1 cellular context compared by ENCODE assay signal in the genomic region with DNA sequence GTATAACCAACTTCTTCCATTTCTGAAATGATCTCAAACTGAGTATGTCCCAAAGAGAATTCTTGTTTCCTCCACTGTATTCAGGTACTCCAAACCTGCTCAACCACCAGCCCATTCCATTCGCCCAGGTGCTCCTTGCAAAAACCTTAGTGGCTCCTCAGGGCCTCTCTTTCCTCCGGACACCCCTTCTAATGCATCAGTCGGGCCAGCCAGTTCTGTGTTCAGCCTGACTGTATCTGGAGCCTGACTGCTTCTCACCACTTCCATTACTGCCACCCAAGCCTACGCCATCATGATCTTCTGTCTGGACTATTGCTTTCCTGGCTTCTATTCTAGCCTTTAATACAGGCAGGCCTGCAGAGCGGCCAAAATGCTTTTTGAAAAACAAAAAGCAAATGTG.
TF ChIP-seq lines count a peak whose summit lies in the region.

No MANE protein-coding gene starts in this region.

TF ChIP-seq in HCT116, 20 proteins besides CTCF, POLR2A, EP300 and RAD21 (continued from another document):
- TF ChIP-seq SRF (IDR thresholded peaks at IDR 0.05; ENCODE audit: low read depth), result no peak
- TF ChIP-seq JUND (IDR thresholded peaks at IDR 0.05), result no peak
- TF ChIP-seq, protein P1, sequence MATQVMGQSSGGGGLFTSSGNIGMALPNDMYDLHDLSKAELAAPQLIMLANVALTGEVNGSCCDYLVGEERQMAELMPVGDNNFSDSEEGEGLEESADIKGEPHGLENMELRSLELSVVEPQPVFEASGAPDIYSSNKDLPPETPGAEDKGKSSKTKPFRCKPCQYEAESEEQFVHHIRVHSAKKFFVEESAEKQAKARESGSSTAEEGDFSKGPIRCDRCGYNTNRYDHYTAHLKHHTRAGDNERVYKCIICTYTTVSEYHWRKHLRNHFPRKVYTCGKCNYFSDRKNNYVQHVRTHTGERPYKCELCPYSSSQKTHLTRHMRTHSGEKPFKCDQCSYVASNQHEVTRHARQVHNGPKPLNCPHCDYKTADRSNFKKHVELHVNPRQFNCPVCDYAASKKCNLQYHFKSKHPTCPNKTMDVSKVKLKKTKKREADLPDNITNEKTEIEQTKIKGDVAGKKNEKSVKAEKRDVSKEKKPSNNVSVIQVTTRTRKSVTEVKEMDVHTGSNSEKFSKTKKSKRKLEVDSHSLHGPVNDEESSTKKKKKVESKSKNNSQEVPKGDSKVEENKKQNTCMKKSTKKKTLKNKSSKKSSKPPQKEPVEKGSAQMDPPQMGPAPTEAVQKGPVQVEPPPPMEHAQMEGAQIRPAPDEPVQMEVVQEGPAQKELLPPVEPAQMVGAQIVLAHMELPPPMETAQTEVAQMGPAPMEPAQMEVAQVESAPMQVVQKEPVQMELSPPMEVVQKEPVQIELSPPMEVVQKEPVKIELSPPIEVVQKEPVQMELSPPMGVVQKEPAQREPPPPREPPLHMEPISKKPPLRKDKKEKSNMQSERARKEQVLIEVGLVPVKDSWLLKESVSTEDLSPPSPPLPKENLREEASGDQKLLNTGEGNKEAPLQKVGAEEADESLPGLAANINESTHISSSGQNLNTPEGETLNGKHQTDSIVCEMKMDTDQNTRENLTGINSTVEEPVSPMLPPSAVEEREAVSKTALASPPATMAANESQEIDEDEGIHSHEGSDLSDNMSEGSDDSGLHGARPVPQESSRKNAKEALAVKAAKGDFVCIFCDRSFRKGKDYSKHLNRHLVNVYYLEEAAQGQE (IDR thresholded peaks at IDR 0.05; ENCODE audit: low read depth), result no peak
- TF ChIP-seq CEBPB (IDR thresholded peaks at IDR 0.05; ENCODE audit: low read depth), result no peak
- TF ChIP-seq, protein P2, sequence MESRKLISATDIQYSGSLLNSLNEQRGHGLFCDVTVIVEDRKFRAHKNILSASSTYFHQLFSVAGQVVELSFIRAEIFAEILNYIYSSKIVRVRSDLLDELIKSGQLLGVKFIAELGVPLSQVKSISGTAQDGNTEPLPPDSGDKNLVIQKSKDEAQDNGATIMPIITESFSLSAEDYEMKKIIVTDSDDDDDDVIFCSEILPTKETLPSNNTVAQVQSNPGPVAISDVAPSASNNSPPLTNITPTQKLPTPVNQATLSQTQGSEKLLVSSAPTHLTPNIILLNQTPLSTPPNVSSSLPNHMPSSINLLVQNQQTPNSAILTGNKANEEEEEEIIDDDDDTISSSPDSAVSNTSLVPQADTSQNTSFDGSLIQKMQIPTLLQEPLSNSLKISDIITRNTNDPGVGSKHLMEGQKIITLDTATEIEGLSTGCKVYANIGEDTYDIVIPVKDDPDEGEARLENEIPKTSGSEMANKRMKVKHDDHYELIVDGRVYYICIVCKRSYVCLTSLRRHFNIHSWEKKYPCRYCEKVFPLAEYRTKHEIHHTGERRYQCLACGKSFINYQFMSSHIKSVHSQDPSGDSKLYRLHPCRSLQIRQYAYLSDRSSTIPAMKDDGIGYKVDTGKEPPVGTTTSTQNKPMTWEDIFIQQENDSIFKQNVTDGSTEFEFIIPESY (IDR thresholded peaks at IDR 0.05; ENCODE audit: extremely low read depth, insufficient replicate concordance, low read length), result no peak
- TF ChIP-seq, protein P3, sequence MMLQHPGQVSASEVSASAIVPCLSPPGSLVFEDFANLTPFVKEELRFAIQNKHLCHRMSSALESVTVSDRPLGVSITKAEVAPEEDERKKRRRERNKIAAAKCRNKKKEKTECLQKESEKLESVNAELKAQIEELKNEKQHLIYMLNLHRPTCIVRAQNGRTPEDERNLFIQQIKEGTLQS (IDR thresholded peaks at IDR 0.05), result no peak
- TF ChIP-seq CBX3 (IDR thresholded peaks at IDR 0.05; ENCODE audit: low read depth), result no peak
- no peak for TF ChIP-seq ZFX (IDR thresholded peaks at IDR 0.05)
- no peak for TF ChIP-seq EZH2 (IDR thresholded peaks at IDR 0.05)
- TF ChIP-seq TCF7L2 (IDR thresholded peaks at IDR 0.05; ENCODE audit: borderline replicate concordance, extremely low read depth, insufficient read depth, insufficient read length), result no peak
- TF ChIP-seq SP1 (IDR thresholded peaks at IDR 0.05; ENCODE audit: low read depth), result no peak
- TF ChIP-seq EZH2phosphoT487 (IDR thresholded peaks at IDR 0.05; ENCODE audit: borderline replicate concordance), result no peak
- no peak for TF ChIP-seq ZNF274 (IDR thresholded peaks at IDR 0.05; ENCODE audit: low read depth, low read length)
- TF ChIP-seq YY1 (IDR thresholded peaks at IDR 0.05; ENCODE audit: extremely low read depth, insufficient replicate concordance, low read depth, low read length), result no peak
- no peak for TF ChIP-seq ELF1 (IDR thresholded peaks at IDR 0.05; ENCODE audit: borderline replicate concordance, low read depth)
- TF ChIP-seq EGR1 (IDR thresholded peaks at IDR 0.05; ENCODE audit: low read depth), result no peak
- TF ChIP-seq, protein P4, sequence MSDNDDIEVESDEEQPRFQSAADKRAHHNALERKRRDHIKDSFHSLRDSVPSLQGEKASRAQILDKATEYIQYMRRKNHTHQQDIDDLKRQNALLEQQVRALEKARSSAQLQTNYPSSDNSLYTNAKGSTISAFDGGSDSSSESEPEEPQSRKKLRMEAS (IDR thresholded peaks at IDR 0.05), result no peak
